In genomic region chr10:129932182-129932581, GRCh38 we compare ENCODE assay signal across 15 cellular contexts. TPM values are rescaled to one million over a fixed set of nuclear protein-coding genes. Genes with fewer than 3 reads are reported as not detected.
DNase-seq lines count a peak whose midpoint lies in the region; ATAC-seq and TF ChIP-seq lines count a peak whose summit lies in the region.
"Had no signal": no experiment of that assay in that cellular context is flagged by ENCODE, and none has a peak within 500 bp of the region (broad histone marks: within the 10 kb centered on the region; RNA-seq: fewer than 3 reads in every experiment).

No MANE protein-coding gene starts in this region.

- no peaks in the 10 kb centered on the region for H3K9me3 Mint-ChIP-seq in activated naive CD8-positive, alpha-beta T cell treated with anti-CD3 and anti-CD28 coated beads, Interleukin-2, amount 10 ng/mL, durations not matched to agents 7 days and 5 days
- no peaks in the 10 kb centered on the region for H3K9me3 Mint-ChIP-seq in activated naive CD8-positive, alpha-beta T cell treated with anti-CD3 and anti-CD28 coated beads, Interleukin-2, amount 50 U/mL, for 24 hours
- no peaks in the 10 kb centered on the region for H3K9me3 Mint-ChIP-seq in activated naive CD4-positive, alpha-beta T cell treated with anti-CD3 and anti-CD28 coated beads, Interleukin-2, amount 50 U/mL, for 72 hours
- H3K9me3 Mint-ChIP-seq: CD4-positive, alpha-beta T cell had no signal

- ATAC-seq in activated naive CD8-positive, alpha-beta T cell treated with anti-CD3 and anti-CD28 coated beads, Interleukin-2, amount 10 ng/mL, durations not matched to agents 7 days and 5 days (ENCODE audit: low read depth): no peak
- ATAC-seq in activated naive CD8-positive, alpha-beta T cell treated with anti-CD3 and anti-CD28 coated beads, Interleukin-2, amount 50 U/mL, for 24 hours: no peak
- ATAC-seq in left lung: no peak
- ATAC-seq in upper lobe of left lung (ENCODE audit: low FRiP score in 2 of 2): no peak
- ATAC-seq in activated naive CD4-positive, alpha-beta T cell treated with anti-CD3 and anti-CD28 coated beads, Interleukin-2, amount 50 U/mL, for 72 hours: no peak
- ATAC-seq: A549 had no signal

- H3K4me1 ChIP-seq in left lung (no peaks in the 10 kb centered on the region), upper lobe of left lung (no peaks in the 10 kb centered on the region)
- H3K4me1 ChIP-seq: A549, Caco-2, HAP-1 had no signal

- H3K4me3 ChIP-seq in left lung: no peak overlapping the region
- no peak overlapping the region for H3K4me3 ChIP-seq in upper lobe of left lung
- H3K4me3 ChIP-seq: A549, GM23248, HAP-1 had no signal

- H3K4me3 Mint-ChIP-seq in activated naive CD8-positive, alpha-beta T cell treated with anti-CD3 and anti-CD28 coated beads, Interleukin-2, amount 10 ng/mL, durations not matched to agents 7 days and 5 days: no peak overlapping the region
- no peak overlapping the region for H3K4me3 Mint-ChIP-seq in activated naive CD8-positive, alpha-beta T cell treated with anti-CD3 and anti-CD28 coated beads, Interleukin-2, amount 50 U/mL, for 24 hours
- H3K4me3 Mint-ChIP-seq: CD4-positive, alpha-beta T cell had no signal

- POLR2A ChIA-PET in activated naive CD8-positive, alpha-beta T cell treated with anti-CD3 and anti-CD28 coated beads, Interleukin-2, amount 10 ng/mL, durations not matched to agents 7 days and 5 days (lab: Charles Lee): no interaction called here

- peak; percentile 10 for DNase-seq in activated naive CD8-positive, alpha-beta T cell treated with anti-CD3 and anti-CD28 coated beads, Interleukin-2, amount 10 ng/mL, durations not matched to agents 7 days and 5 days
- DNase-seq in activated naive CD8-positive, alpha-beta T cell treated with anti-CD3 and anti-CD28 coated beads, Interleukin-2, amount 50 U/mL, for 24 hours: no peak
- peak; percentile 23 to 69 for DNase-seq in left lung
- DNase-seq in posterior vena cava (ENCODE audit: low spot score): peak; percentile 65
- DNase-seq in upper lobe of left lung: peak; percentile 8 to 17
- no peak for DNase-seq in activated naive CD4-positive, alpha-beta T cell treated with anti-CD3 and anti-CD28 coated beads, Interleukin-2, amount 50 U/mL, for 72 hours (ENCODE audit: low spot score in 2 of 2)
- no peak for DNase-seq in pons (ENCODE audit: low spot score)
- DNase-seq: AML-193; CD4-positive, alpha-beta T cell; GM23248 had no signal

- intact Hi-C loops in left lung (cut with DNase I) (no loop called here), posterior vena cava (cut with DNase I) (no loop called here)

- TF ChIP-seq EP300 in upper lobe of left lung (IDR thresholded peaks at IDR 0.05): no peak

- H3K27ac Mint-ChIP-seq in activated naive CD8-positive, alpha-beta T cell treated with anti-CD3 and anti-CD28 coated beads, Interleukin-2, amount 10 ng/mL, durations not matched to agents 7 days and 5 days: no peak overlapping the region
- no peak overlapping the region for H3K27ac Mint-ChIP-seq in activated naive CD8-positive, alpha-beta T cell treated with anti-CD3 and anti-CD28 coated beads, Interleukin-2, amount 50 U/mL, for 24 hours
- H3K27ac Mint-ChIP-seq in activated naive CD4-positive, alpha-beta T cell treated with anti-CD3 and anti-CD28 coated beads, Interleukin-2, amount 50 U/mL, for 72 hours: no peak overlapping the region
- H3K27ac Mint-ChIP-seq: CD4-positive, alpha-beta T cell had no signal

- H3K27me3 Mint-ChIP-seq in activated naive CD8-positive, alpha-beta T cell treated with anti-CD3 and anti-CD28 coated beads, Interleukin-2, amount 10 ng/mL, durations not matched to agents 7 days and 5 days: no peaks in the 10 kb centered on the region
- no peaks in the 10 kb centered on the region for H3K27me3 Mint-ChIP-seq in activated naive CD8-positive, alpha-beta T cell treated with anti-CD3 and anti-CD28 coated beads, Interleukin-2, amount 50 U/mL, for 24 hours
- H3K27me3 Mint-ChIP-seq: CD4-positive, alpha-beta T cell had no signal

- H3K27me3 ChIP-seq in left lung: peaks cover 0 to 12% of the 10 kb centered on the region in 2 donors
- H3K27me3 ChIP-seq in upper lobe of left lung: no peaks in the 10 kb centered on the region

- H3K27ac ChIP-seq in left lung: no peak overlapping the region
- no peak overlapping the region for H3K27ac ChIP-seq in upper lobe of left lung
- H3K27ac ChIP-seq: 22Rv1, A549, C4-2B, GM23248 had no signal

- no peaks in the 10 kb centered on the region for H3K36me3 Mint-ChIP-seq in activated naive CD8-positive, alpha-beta T cell treated with anti-CD3 and anti-CD28 coated beads, Interleukin-2, amount 10 ng/mL, durations not matched to agents 7 days and 5 days
- no peaks in the 10 kb centered on the region for H3K36me3 Mint-ChIP-seq in activated naive CD8-positive, alpha-beta T cell treated with anti-CD3 and anti-CD28 coated beads, Interleukin-2, amount 50 U/mL, for 24 hours (ENCODE audit: low read depth)
- no peaks in the 10 kb centered on the region for H3K36me3 Mint-ChIP-seq in activated naive CD4-positive, alpha-beta T cell treated with anti-CD3 and anti-CD28 coated beads, Interleukin-2, amount 50 U/mL, for 72 hours

- TF ChIP-seq POLR2A in upper lobe of left lung (IDR thresholded peaks at IDR 0.05): no peak

- H3K36me3 ChIP-seq in left lung: no peaks in the 10 kb centered on the region
- no peaks in the 10 kb centered on the region for H3K36me3 ChIP-seq in upper lobe of left lung
- H3K36me3 ChIP-seq: HAP-1 had no signal

- 90 to 96% methylated on average over 6 of the region's 6 CpGs for WGBS in upper lobe of left lung, 2 donors

- H3K4me1 Mint-ChIP-seq in activated naive CD8-positive, alpha-beta T cell treated with anti-CD3 and anti-CD28 coated beads, Interleukin-2, amount 10 ng/mL, durations not matched to agents 7 days and 5 days: no peaks in the 10 kb centered on the region
- H3K4me1 Mint-ChIP-seq in activated naive CD8-positive, alpha-beta T cell treated with anti-CD3 and anti-CD28 coated beads, Interleukin-2, amount 50 U/mL, for 24 hours: no peaks in the 10 kb centered on the region

- H3K9me3 ChIP-seq in left lung: no peaks in the 10 kb centered on the region
- no peaks in the 10 kb centered on the region for H3K9me3 ChIP-seq in upper lobe of left lung
- H3K9me3 ChIP-seq: A549, Caco-2, HAP-1 had no signal

- TF ChIP-seq CTCF in left lung (IDR thresholded peaks at IDR 0.05) (no peak), upper lobe of left lung (IDR thresholded peaks at IDR 0.05) (no peak)

RNA-seq across cellular contexts. Expression of gene EBF3, which starts 31.9 kb away (rescaled TPM):
- not detected for total RNA-seq in activated naive CD8-positive, alpha-beta T cell treated with anti-CD3 and anti-CD28 coated beads, Interleukin-2, amount 10 ng/mL, durations not matched to agents 7 days and 5 days
- total RNA-seq in left lung: under 1 TPM in 1 of 2 donors, not detected in 1; 0.10 TPM
- 1 to 10 TPM; 8.7 to 9.1 TPM for total RNA-seq in posterior vena cava
- total RNA-seq in upper lobe of left lung: under 1 TPM in 2 of 6 donors, not detected in 4; 0.06 to 0.51 TPM
- not detected for total RNA-seq in activated naive CD4-positive, alpha-beta T cell treated with anti-CD3 and anti-CD28 coated beads, Interleukin-2, amount 50 U/mL, for 72 hours
- total RNA-seq: CD4-positive, alpha-beta T cell had no signal

Comparison
In these comparisons a context has a peak if more than half of its experiments do, and no peak if none do; other contexts are left out.
1. DNase-seq: peak in activated naive CD8-positive, alpha-beta T cell treated with anti-CD3 and anti-CD28 coated beads, Interleukin-2, amount 10 ng/mL, durations not matched to agents 7 days and 5 days (single experiment), left lung (2 of 2), posterior vena cava (single experiment) and upper lobe of left lung (2 of 2); none in activated naive CD8-positive, alpha-beta T cell treated with anti-CD3 and anti-CD28 coated beads, Interleukin-2, amount 50 U/mL, for 24 hours (single experiment), activated naive CD4-positive, alpha-beta T cell treated with anti-CD3 and anti-CD28 coated beads, Interleukin-2, amount 50 U/mL, for 72 hours (0 of 2) and pons (single experiment).
2. RNA of gene EBF3, which starts 31.9 kb away (total RNA-seq): 8.7 to 9.1 TPM in posterior vena cava; 0.10 TPM in left lung, not detected in activated naive CD8-positive, alpha-beta T cell treated with anti-CD3 and anti-CD28 coated beads, Interleukin-2, amount 10 ng/mL, durations not matched to agents 7 days and 5 days, 0.06 to 0.51 TPM in upper lobe of left lung and not detected in activated naive CD4-positive, alpha-beta T cell treated with anti-CD3 and anti-CD28 coated beads, Interleukin-2, amount 50 U/mL, for 72 hours; every median in the first group is over 4 times any median in the second.